Comparison of ENCODE assay signal across 11 cellular contexts in genomic region chr16:3461120-3461519, GRCh38. TPM values are rescaled to one million over a fixed set of nuclear protein-coding genes. Genes with fewer than 3 reads are reported as not detected.
DNase-seq lines count a peak whose midpoint lies in the region; ATAC-seq and TF ChIP-seq lines count a peak whose summit lies in the region.
"Had no signal": no experiment of that assay in that cellular context is flagged by ENCODE, and none has a peak within 500 bp of the region (broad histone marks: within the 10 kb centered on the region; RNA-seq: fewer than 3 reads in every experiment).

No MANE protein-coding gene starts in this region.

- H3K4me1 ChIP-seq in ectodermal cell (ENCODE audit: control insufficient read depth, insufficient read depth, low read length), result peaks cover 25% of the 10 kb centered on the region
- H3K4me1 ChIP-seq in testis, result peaks cover 51% of the 10 kb centered on the region

- H3K4me3 Mint-ChIP-seq in activated naive CD4-positive, alpha-beta T cell treated with anti-CD3 and anti-CD28 coated beads, Interleukin-2, amount 10 ng/mL, durations not matched to agents 7 days and 5 days, result no peak overlapping the region
- peak overlapping the region; percentile 7 for H3K4me3 Mint-ChIP-seq in T-helper 17 cell

- peaks cover 66% of the 10 kb centered on the region for H3K4me1 Mint-ChIP-seq in activated naive CD4-positive, alpha-beta T cell treated with anti-CD3 and anti-CD28 coated beads, Interleukin-2, amount 10 ng/mL, durations not matched to agents 7 days and 5 days
- H3K4me1 Mint-ChIP-seq in T-helper 17 cell, result peaks cover 36% of the 10 kb centered on the region

- H3K27ac ChIP-seq in ectodermal cell (ENCODE audit: insufficient read depth, low read depth, low read length, poor library complexity, severe bottlenecking) (no peak overlapping the region), testis (peak overlapping the region in 1 of 2 donors; percentile 5), caudate nucleus (ENCODE audit: low read depth, low read length) (no peak overlapping the region)

- no peak for ATAC-seq in T-helper 17 cell
- no peak for ATAC-seq in HG02973 (IDR thresholded peaks at IDR 0.05; ENCODE audit: unreplicated experiment)
- ATAC-seq: Right ventricle myocardium inferior had no signal

- TF ChIP-seq CTCF in testis (IDR thresholded peaks at IDR 0.05), result no peak

- 78 to 85% methylated on average over 7 of the region's 7 CpGs for WGBS in ectodermal cell, 2 experiments
- 56 to 64% methylated on average over 7 of the region's 7 CpGs for WGBS in testis, 2 donors

- H3K27me3 ChIP-seq in ectodermal cell (ENCODE audit: control insufficient read depth, insufficient read depth, low read length, poor library complexity, severe bottlenecking), result no peaks in the 10 kb centered on the region
- no peaks in the 10 kb centered on the region for H3K27me3 ChIP-seq in testis

- no peaks in the 10 kb centered on the region for H3K27me3 Mint-ChIP-seq in activated naive CD4-positive, alpha-beta T cell treated with anti-CD3 and anti-CD28 coated beads, Interleukin-2, amount 10 ng/mL, durations not matched to agents 7 days and 5 days
- no peaks in the 10 kb centered on the region for H3K27me3 Mint-ChIP-seq in T-helper 17 cell

- H3K4me3 ChIP-seq in ectodermal cell (ENCODE audit: insufficient read depth, low read depth, low read length) (peak overlapping the region; percentile 6), testis (no peak overlapping the region)

- peaks cover 22% of the 10 kb centered on the region for H3K36me3 Mint-ChIP-seq in activated naive CD4-positive, alpha-beta T cell treated with anti-CD3 and anti-CD28 coated beads, Interleukin-2, amount 10 ng/mL, durations not matched to agents 7 days and 5 days
- H3K36me3 Mint-ChIP-seq in T-helper 17 cell (ENCODE audit: low read depth), result no peaks in the 10 kb centered on the region

- H3K9me3 Mint-ChIP-seq in activated naive CD4-positive, alpha-beta T cell treated with anti-CD3 and anti-CD28 coated beads, Interleukin-2, amount 10 ng/mL, durations not matched to agents 7 days and 5 days, result no peaks in the 10 kb centered on the region

- no peak for TF ChIP-seq POLR2A in testis (IDR thresholded peaks at IDR 0.05)

- H3K27ac Mint-ChIP-seq in activated naive CD4-positive, alpha-beta T cell treated with anti-CD3 and anti-CD28 coated beads, Interleukin-2, amount 10 ng/mL, durations not matched to agents 7 days and 5 days, result no peak overlapping the region
- H3K27ac Mint-ChIP-seq in T-helper 17 cell, result peak overlapping the region; percentile 82

- intact Hi-C loops in testis (cut with DNase I; ENCODE audit: low total_unique reads), result no loop called here

- no peaks in the 10 kb centered on the region for H3K9me3 ChIP-seq in T-helper 17 cell (ENCODE audit: control insufficient read depth, low read length, poor library complexity, severe bottlenecking)
- no peaks in the 10 kb centered on the region for H3K9me3 ChIP-seq in ectodermal cell (ENCODE audit: control insufficient read depth, low read length)
- H3K9me3 ChIP-seq in testis, result no peaks in the 10 kb centered on the region

- H3K36me3 ChIP-seq in ectodermal cell (ENCODE audit: control insufficient read depth, insufficient read depth, low read length) (no peaks in the 10 kb centered on the region), testis (ENCODE audit: low read depth, missing control alignments) (no peaks in the 10 kb centered on the region)

- peak; percentile 58 for DNase-seq in activated naive CD4-positive, alpha-beta T cell treated with anti-CD3 and anti-CD28 coated beads, Interleukin-2, amount 10 ng/mL, durations not matched to agents 7 days and 5 days
- no peak for DNase-seq in activated naive CD4-positive, alpha-beta T cell treated with Interleukin-2 at 50 U/mL for 16 hours
- DNase-seq in T-helper 17 cell, result no peak
- peak; percentile 6 to 31 for DNase-seq in stimulated activated CD8-positive, alpha-beta memory T cell treated with anti-CD3 and anti-CD28 coated beads, Interleukin-7, amount 100 ng/mL, for 48 hours (ENCODE audit: extremely low read depth in 1 of 2, low read depth in 1 of 2)
- no peak for DNase-seq in testis
- no peak for DNase-seq in caudate nucleus (lab: John Stamatoyannopoulos, UW)
- DNase-seq: NCI-H1930 had no signal

- CTCF ChIA-PET in activated naive CD4-positive, alpha-beta T cell treated with anti-CD3 and anti-CD28 coated beads, Interleukin-2, amount 10 ng/mL, durations not matched to agents 7 days and 5 days (lab: Charles Lee), result interaction anchor here (0.9 kb wide), 1 partner anchor 31 kb away, joined by 3 read pairs; no protein-coding TSS in a partner anchor

RNA-seq across cellular contexts. Expression of gene NAA60, which starts 17.6 kb away (rescaled TPM):
- 10 to 100 TPM; 34.8 to 44.5 TPM for total RNA-seq in T-helper 17 cell
- polyA plus RNA-seq in ectodermal cell (2013, experiment 1 of 4), result 61.9 TPM
- polyA plus RNA-seq in ectodermal cell (2013, experiment 2 of 4), result 60.3 TPM
- 47.1 TPM for polyA plus RNA-seq in ectodermal cell (2013, experiment 3 of 4)
- polyA plus RNA-seq in ectodermal cell (2013, experiment 4 of 4), result 56.4 TPM
- total RNA-seq in testis, result 100 to 1,000 TPM in 1 of 2 donors, 10 to 100 TPM in 1; 99.2 to 120 TPM
- 61.8 TPM for polyA plus RNA-seq in testis (ENCODE audit: insufficient read depth, low read depth, low replicate concordance)

RNA-seq across cellular contexts. Expression of gene ZNF597, which starts 17.8 kb away (rescaled TPM):
- total RNA-seq in T-helper 17 cell (1 to 10 TPM; 3.0 to 3.2 TPM), testis (10 to 100 TPM in 1 of 2 donors, 1 to 10 TPM in 1; 9.1 to 11.0 TPM)
- 1.8 TPM for polyA plus RNA-seq in ectodermal cell (2013, experiment 1 of 4)
- 2.0 TPM for polyA plus RNA-seq in ectodermal cell (2013, experiment 2 of 4)
- 1.8 TPM for polyA plus RNA-seq in ectodermal cell (2013, experiment 3 of 4)
- polyA plus RNA-seq in ectodermal cell (2013, experiment 4 of 4), result 1.8 TPM
- 6.9 TPM for polyA plus RNA-seq in testis (ENCODE audit: insufficient read depth, low read depth, low replicate concordance)

RNA-seq across cellular contexts. Expression of gene C16orf90, which starts 34.2 kb away (rescaled TPM):
- not detected for total RNA-seq in T-helper 17 cell
- not detected for polyA plus RNA-seq in ectodermal cell (2013, experiment 1 of 4)
- not detected for polyA plus RNA-seq in ectodermal cell (2013, experiment 2 of 4)
- polyA plus RNA-seq in ectodermal cell (2013, experiment 3 of 4), result not detected
- not detected for polyA plus RNA-seq in ectodermal cell (2013, experiment 4 of 4)
- 10 to 100 TPM; 14.2 to 33.8 TPM for total RNA-seq in testis
- 52.1 TPM for polyA plus RNA-seq in testis (ENCODE audit: insufficient read depth, low read depth, low replicate concordance)
- total RNA-seq: pulmonary artery endothelial cell, Right ventricle myocardium inferior had no signal

RNA-seq across cellular contexts. Expression of gene CLUAP1, which starts 39.7 kb away (rescaled TPM):
- total RNA-seq in T-helper 17 cell (10 to 100 TPM; 10.7 to 19.0 TPM), testis (10 to 100 TPM; 45.2 to 59.5 TPM)
- 25.8 TPM for polyA plus RNA-seq in ectodermal cell (2013, experiment 1 of 4)
- polyA plus RNA-seq in ectodermal cell (2013, experiment 2 of 4), result 40.4 TPM
- polyA plus RNA-seq in ectodermal cell (2013, experiment 3 of 4), result 25.9 TPM
- polyA plus RNA-seq in ectodermal cell (2013, experiment 4 of 4), result 34.5 TPM
- polyA plus RNA-seq in testis (ENCODE audit: insufficient read depth, low read depth, low replicate concordance), result 95.7 TPM

Comparison
In these comparisons a context has a peak if more than half of its experiments do, and no peak if none do; other contexts are left out.
1. DNase-seq: peak in activated naive CD4-positive, alpha-beta T cell treated with anti-CD3 and anti-CD28 coated beads, Interleukin-2, amount 10 ng/mL, durations not matched to agents 7 days and 5 days (single experiment) and stimulated activated CD8-positive, alpha-beta memory T cell treated with anti-CD3 and anti-CD28 coated beads, Interleukin-7, amount 100 ng/mL, for 48 hours (2 of 2); none in activated naive CD4-positive, alpha-beta T cell treated with Interleukin-2 at 50 U/mL for 16 hours (single experiment), T-helper 17 cell (0 of 3), testis (single experiment) and caudate nucleus (0 of 61).
2. RNA of gene C16orf90, which starts 34.2 kb away (total RNA-seq): 14.2 to 33.8 TPM in testis; not detected in T-helper 17 cell; every median in the first group is over 10 times any median in the second.